ENCODE assay signal across 33 cellular contexts in the genomic region with DNA sequence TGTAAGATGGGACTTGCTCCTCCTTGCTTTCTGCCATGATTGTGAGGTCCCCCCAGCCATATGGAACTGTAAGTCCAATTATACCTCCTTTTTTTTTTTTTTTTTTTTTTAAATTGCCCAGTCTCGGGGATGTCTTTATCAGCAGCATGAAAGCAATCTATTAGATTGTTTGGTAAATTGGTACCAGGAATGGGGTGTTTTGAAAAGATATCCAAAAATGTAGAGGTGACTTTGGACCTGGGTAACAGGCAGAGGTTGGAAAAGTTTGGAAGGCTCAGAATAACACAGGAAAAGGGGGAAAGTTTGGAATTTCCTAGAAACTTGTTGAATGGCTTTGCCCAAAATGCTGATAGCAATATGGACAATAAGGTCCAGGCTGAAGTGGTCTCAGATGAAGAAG.
"Had no signal": no experiment of that assay in that cellular context is flagged by ENCODE, and none has a peak within 500 bp of the region (broad histone marks: within the 10 kb centered on the region; RNA-seq: fewer than 3 reads in every experiment).

No MANE protein-coding gene starts in this region.

- DNase-seq: Kasumi-1, MG63, MM.1S, MV-4-11, NCI-H1048, NCI-H1092, NCI-H1092 treated with DMSO at 0.1 percent for 48 hours, NCI-H1105, NCI-H1105 treated with DMSO at 0.1 percent for 48 hours, NCI-H1417 treated with DMSO at 0.1 percent for 48 hours, NCI-H1436, NCI-H1436 treated with DMSO at 0.1 percent for 48 hours, NCI-H1694, NCI-H1694 treated with DMSO at 0.1 percent for 48 hours, NCI-H187, NCI-H187 treated with DMSO at 0.1 percent for 48 hours, NCI-H1930, NCI-H2029, NCI-H2029 treated with DMSO at 0.1 percent for 48 hours, NCI-H2081, NCI-H2081 treated with DMSO at 0.1 percent for 48 hours, NCI-H2107, NCI-H2171, NCI-H2171 treated with DMSO at 0.1 percent for 48 hours, NCI-H2227 treated with DMSO at 0.1 percent for 48 hours, NCI-H226, NCI-H345, NCI-H446, NCI-H446 treated with DMSO at 0.1 percent for 48 hours, NCI-H510A, NCI-H510A treated with DMSO at 0.1 percent for 48 hours, NCI-H524, NCI-H524 treated with DMSO at 0.1 percent for 48 hours had no signal

- H3K27me3 ChIP-seq: MG63 had no signal

- H3K4me3 ChIP-seq: MG63 had no signal

- H3K36me3 ChIP-seq: MG63 had no signal
